Comparison of ENCODE assay signal across 2 cellular contexts in the genomic region with DNA sequence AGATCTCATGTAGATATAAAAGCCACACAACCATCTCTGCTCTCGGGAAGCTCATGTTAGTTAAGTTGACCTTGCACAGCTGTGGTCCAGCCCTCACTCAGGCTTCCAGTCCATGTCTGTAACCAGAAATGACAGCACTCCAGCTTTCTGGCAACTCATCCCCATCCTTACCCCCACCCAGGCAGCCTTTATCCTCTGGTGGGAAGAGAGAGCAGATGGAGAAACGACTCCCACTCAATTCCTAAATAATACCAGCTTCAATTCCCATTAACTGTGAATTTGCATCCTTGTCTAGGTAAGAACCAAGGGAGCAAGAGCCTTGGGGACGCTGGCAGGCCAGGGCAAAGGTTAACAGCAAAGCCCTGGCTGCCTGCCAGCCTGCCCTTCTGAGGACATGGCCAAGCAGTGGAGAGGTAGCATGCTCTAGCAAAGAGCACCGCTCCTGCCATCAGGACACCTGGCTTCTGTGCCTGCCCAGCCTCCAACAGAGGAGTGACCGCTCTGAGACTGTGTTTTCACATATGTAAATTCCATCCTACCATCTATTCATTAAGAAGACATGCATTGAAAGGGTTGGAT.
TF ChIP-seq lines count a peak whose summit lies in the region.

No MANE protein-coding gene starts in this region.

TF ChIP-seq in GM23338, 12 proteins besides CTCF, POLR2A, EP300 and RAD21:
- TF ChIP-seq ZNF114 (CRISPR knock-in tag; IDR thresholded peaks at IDR 0.05): no peak
- no peak for TF ChIP-seq NANOG (IDR thresholded peaks at IDR 0.05; ENCODE audit: borderline replicate concordance)
- TF ChIP-seq, protein P1, sequence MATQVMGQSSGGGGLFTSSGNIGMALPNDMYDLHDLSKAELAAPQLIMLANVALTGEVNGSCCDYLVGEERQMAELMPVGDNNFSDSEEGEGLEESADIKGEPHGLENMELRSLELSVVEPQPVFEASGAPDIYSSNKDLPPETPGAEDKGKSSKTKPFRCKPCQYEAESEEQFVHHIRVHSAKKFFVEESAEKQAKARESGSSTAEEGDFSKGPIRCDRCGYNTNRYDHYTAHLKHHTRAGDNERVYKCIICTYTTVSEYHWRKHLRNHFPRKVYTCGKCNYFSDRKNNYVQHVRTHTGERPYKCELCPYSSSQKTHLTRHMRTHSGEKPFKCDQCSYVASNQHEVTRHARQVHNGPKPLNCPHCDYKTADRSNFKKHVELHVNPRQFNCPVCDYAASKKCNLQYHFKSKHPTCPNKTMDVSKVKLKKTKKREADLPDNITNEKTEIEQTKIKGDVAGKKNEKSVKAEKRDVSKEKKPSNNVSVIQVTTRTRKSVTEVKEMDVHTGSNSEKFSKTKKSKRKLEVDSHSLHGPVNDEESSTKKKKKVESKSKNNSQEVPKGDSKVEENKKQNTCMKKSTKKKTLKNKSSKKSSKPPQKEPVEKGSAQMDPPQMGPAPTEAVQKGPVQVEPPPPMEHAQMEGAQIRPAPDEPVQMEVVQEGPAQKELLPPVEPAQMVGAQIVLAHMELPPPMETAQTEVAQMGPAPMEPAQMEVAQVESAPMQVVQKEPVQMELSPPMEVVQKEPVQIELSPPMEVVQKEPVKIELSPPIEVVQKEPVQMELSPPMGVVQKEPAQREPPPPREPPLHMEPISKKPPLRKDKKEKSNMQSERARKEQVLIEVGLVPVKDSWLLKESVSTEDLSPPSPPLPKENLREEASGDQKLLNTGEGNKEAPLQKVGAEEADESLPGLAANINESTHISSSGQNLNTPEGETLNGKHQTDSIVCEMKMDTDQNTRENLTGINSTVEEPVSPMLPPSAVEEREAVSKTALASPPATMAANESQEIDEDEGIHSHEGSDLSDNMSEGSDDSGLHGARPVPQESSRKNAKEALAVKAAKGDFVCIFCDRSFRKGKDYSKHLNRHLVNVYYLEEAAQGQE (IDR thresholded peaks at IDR 0.05; ENCODE audit: unreplicated experiment): no peak
- TF ChIP-seq, protein P2, sequence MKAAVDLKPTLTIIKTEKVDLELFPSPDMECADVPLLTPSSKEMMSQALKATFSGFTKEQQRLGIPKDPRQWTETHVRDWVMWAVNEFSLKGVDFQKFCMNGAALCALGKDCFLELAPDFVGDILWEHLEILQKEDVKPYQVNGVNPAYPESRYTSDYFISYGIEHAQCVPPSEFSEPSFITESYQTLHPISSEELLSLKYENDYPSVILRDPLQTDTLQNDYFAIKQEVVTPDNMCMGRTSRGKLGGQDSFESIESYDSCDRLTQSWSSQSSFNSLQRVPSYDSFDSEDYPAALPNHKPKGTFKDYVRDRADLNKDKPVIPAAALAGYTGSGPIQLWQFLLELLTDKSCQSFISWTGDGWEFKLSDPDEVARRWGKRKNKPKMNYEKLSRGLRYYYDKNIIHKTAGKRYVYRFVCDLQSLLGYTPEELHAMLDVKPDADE (IDR thresholded peaks at IDR 0.05): no peak
- no peak for TF ChIP-seq CREB1 (CRISPR knock-in tag; IDR thresholded peaks at IDR 0.05; ENCODE audit: low read depth)
- TF ChIP-seq ZNF331 (CRISPR knock-in tag; IDR thresholded peaks at IDR 0.05; ENCODE audit: low read depth): no peak
- TF ChIP-seq STAT1 (IDR thresholded peaks at IDR 0.05; ENCODE audit: unreplicated experiment): no peak
- TF ChIP-seq EZH2phosphoT487 (IDR thresholded peaks at IDR 0.05; ENCODE audit: unreplicated experiment): no peak

TF ChIP-seq in H1, 55 proteins besides CTCF, POLR2A, EP300 and RAD21:
- TF ChIP-seq YY1 (IDR thresholded peaks at IDR 0.05; ENCODE audit: low read depth, low read length) (no peak), CBX8 (IDR thresholded peaks at IDR 0.05; ENCODE audit: borderline replicate concordance, low read depth, low read length) (no peak), PHF8 (conservative IDR thresholded peaks at IDR 0.05; ENCODE audit: low read depth, low read length) (no peak), RBBP5 (IDR thresholded peaks at IDR 0.05; ENCODE audit: borderline replicate concordance, low read depth, low read length) (no peak), SP4 (IDR thresholded peaks at IDR 0.05; ENCODE audit: low read length) (no peak), MAFK (IDR thresholded peaks at IDR 0.05; ENCODE audit: low read depth, low read length) (no peak), JUND (IDR thresholded peaks at IDR 0.05; ENCODE audit: low read length) (no peak), CBX5 (IDR thresholded peaks at IDR 0.05; ENCODE audit: low read depth, low read length) (no peak)
